22 cellular contexts compared by ENCODE assay signal in the genomic region with DNA sequence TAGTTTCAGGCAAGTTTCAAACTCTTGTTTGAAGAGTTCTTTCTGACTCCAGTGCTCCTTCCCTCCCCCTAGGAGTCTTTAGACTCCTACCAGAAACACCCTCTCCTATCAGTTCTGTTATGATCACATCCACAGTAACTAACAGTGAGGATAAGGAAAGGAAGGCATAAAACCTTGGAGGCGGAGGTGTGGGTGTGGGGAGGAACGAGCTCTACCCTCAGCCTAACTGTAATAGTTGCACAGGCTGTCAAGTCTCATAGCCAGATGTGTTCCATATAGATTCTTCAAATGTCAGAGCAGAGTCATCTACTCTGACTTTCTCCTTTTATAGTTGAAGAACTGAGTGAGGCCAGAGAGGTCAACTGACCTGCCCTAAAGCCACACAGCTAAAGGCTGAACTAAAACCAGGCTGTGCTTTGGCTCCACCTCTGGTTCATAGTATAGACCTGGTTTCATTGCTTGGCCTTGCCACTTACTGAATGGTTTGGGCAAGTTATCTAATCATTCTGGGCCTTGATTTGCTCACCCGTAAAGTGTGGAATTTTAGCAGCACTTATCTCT.
"Had no signal": no experiment of that assay in that cellular context is flagged by ENCODE, and none has a peak within 500 bp of the region (broad histone marks: within the 10 kb centered on the region; RNA-seq: fewer than 3 reads in every experiment).

No MANE protein-coding gene starts in this region.

- FAIRE-seq: frontal cortex, kidney, urothelium cell line had no signal

- H3K27me3 Mint-ChIP-seq: activated CD4-positive, alpha-beta memory T cell treated with anti-CD3 and anti-CD28 coated beads for 36 hours; activated CD4-positive, alpha-beta T cell treated with anti-CD3 and anti-CD28 coated beads, Interleukin-2, amount 10 ng/mL, durations not matched to agents 24 days and 14 days; activated naive CD4-positive, alpha-beta T cell treated with anti-CD3 and anti-CD28 coated beads, Interleukin-2, amount 10 ng/mL, durations not matched to agents 7 days and 5 days; natural killer cell treated with Interleukin-12 subunit alpha and Interleukin-12 subunit beta and Interleukin-15 and Interleukin-18, amount 100 ng/mL, for 72 hours had no signal

- DNase-seq: activated CD4-positive, alpha-beta memory T cell treated with anti-CD3 and anti-CD28 coated beads for 36 hours; activated CD4-positive, alpha-beta T cell treated with anti-CD3 and anti-CD28 coated beads, Interleukin-2, amount 10 ng/mL, durations not matched to agents 24 days and 14 days; activated CD4-positive, CD25-positive, alpha-beta regulatory T cell treated with anti-CD3 and anti-CD28 coated beads, Interleukin-2, amount 50 U/mL, for 72 hours; activated CD8-positive, alpha-beta memory T cell treated with anti-CD3 and anti-CD28 coated beads, Interleukin-2, amount 50 U/mL, for 4 hours; activated gamma-delta T cell; activated naive CD4-positive, alpha-beta T cell treated with anti-CD3 and anti-CD28 coated beads, Interleukin-2, amount 10 ng/mL, durations not matched to agents 7 days and 5 days; activated T-cell treated with anti-CD3 and anti-CD28 coated beads, Interleukin-2, amount 50 U/mL, for 1 hour; amygdala; central memory CD4-positive, alpha-beta T cell; kidney; spleen; stimulated activated naive CD4-positive, alpha-beta T cell; T-helper 2 cell had no signal

- H3K36me3 Mint-ChIP-seq: activated CD4-positive, alpha-beta memory T cell treated with anti-CD3 and anti-CD28 coated beads for 36 hours; activated naive CD4-positive, alpha-beta T cell treated with anti-CD3 and anti-CD28 coated beads, Interleukin-2, amount 10 ng/mL, durations not matched to agents 7 days and 5 days; natural killer cell treated with Interleukin-12 subunit alpha and Interleukin-12 subunit beta and Interleukin-15 and Interleukin-18, amount 100 ng/mL, for 72 hours had no signal

- H3K27ac Mint-ChIP-seq: activated CD4-positive, alpha-beta memory T cell treated with anti-CD3 and anti-CD28 coated beads for 36 hours; activated CD4-positive, alpha-beta T cell treated with anti-CD3 and anti-CD28 coated beads, Interleukin-2, amount 10 ng/mL, durations not matched to agents 24 days and 14 days; activated naive CD4-positive, alpha-beta T cell treated with anti-CD3 and anti-CD28 coated beads, Interleukin-2, amount 10 ng/mL, durations not matched to agents 7 days and 5 days; activated T-helper 1 cell treated with anti-CD3 and anti-CD28 coated beads, Interleukin-12 subunit alpha, Interleukin-12 subunit beta, Interleukin-2, Interleukin-4 antibody, amounts not matched to agents 30 ng/mL and 10 ng/mL and 1 ng/mL, durations not matched to agents 14 hours and 24 hours and 36 hours; natural killer cell treated with Interleukin-12 subunit alpha and Interleukin-12 subunit beta and Interleukin-15 and Interleukin-18, amount 100 ng/mL, for 72 hours had no signal

- H3K27ac ChIP-seq: breast epithelium, epithelial cell of prostate, right atrium auricular region, spleen, suprapubic skin, tibial nerve had no signal

- H3K9me3 Mint-ChIP-seq: activated CD4-positive, alpha-beta memory T cell treated with anti-CD3 and anti-CD28 coated beads for 36 hours; activated CD4-positive, alpha-beta T cell treated with anti-CD3 and anti-CD28 coated beads, Interleukin-2, amount 10 ng/mL, durations not matched to agents 24 days and 14 days; activated naive CD4-positive, alpha-beta T cell treated with anti-CD3 and anti-CD28 coated beads, Interleukin-2, amount 10 ng/mL, durations not matched to agents 7 days and 5 days; activated T-helper 1 cell treated with anti-CD3 and anti-CD28 coated beads, Interleukin-12 subunit alpha, Interleukin-12 subunit beta, Interleukin-2, Interleukin-4 antibody, amounts not matched to agents 30 ng/mL and 10 ng/mL and 1 ng/mL, durations not matched to agents 14 hours and 24 hours and 36 hours; natural killer cell treated with Interleukin-12 subunit alpha and Interleukin-12 subunit beta and Interleukin-15 and Interleukin-18, amount 100 ng/mL, for 72 hours had no signal

- H3K4me3 Mint-ChIP-seq: activated CD4-positive, alpha-beta memory T cell treated with anti-CD3 and anti-CD28 coated beads for 36 hours; activated CD4-positive, alpha-beta T cell treated with anti-CD3 and anti-CD28 coated beads, Interleukin-2, amount 10 ng/mL, durations not matched to agents 24 days and 14 days; activated naive CD4-positive, alpha-beta T cell treated with anti-CD3 and anti-CD28 coated beads, Interleukin-2, amount 10 ng/mL, durations not matched to agents 7 days and 5 days; activated T-helper 1 cell treated with anti-CD3 and anti-CD28 coated beads, Interleukin-12 subunit alpha, Interleukin-12 subunit beta, Interleukin-2, Interleukin-4 antibody, amounts not matched to agents 30 ng/mL and 10 ng/mL and 1 ng/mL, durations not matched to agents 14 hours and 24 hours and 36 hours; natural killer cell treated with Interleukin-12 subunit alpha and Interleukin-12 subunit beta and Interleukin-15 and Interleukin-18, amount 100 ng/mL, for 72 hours had no signal

- H3K36me3 ChIP-seq: breast epithelium, right atrium auricular region, spleen, suprapubic skin, tibial nerve had no signal

- H3K27me3 ChIP-seq: breast epithelium, right atrium auricular region, spleen, suprapubic skin, tibial nerve had no signal

- H3K4me1 ChIP-seq: breast epithelium, right atrium auricular region, suprapubic skin, tibial nerve had no signal

- ATAC-seq: natural killer cell treated with Interleukin-12 subunit alpha and Interleukin-12 subunit beta and Interleukin-15 and Interleukin-18, amount 100 ng/mL, for 72 hours had no signal

- H3K4me3 ChIP-seq: breast epithelium, right atrium auricular region, spleen, suprapubic skin, tibial nerve had no signal

- H3K4me1 Mint-ChIP-seq: activated naive CD4-positive, alpha-beta T cell treated with anti-CD3 and anti-CD28 coated beads, Interleukin-2, amount 10 ng/mL, durations not matched to agents 7 days and 5 days had no signal

- H3K9me3 ChIP-seq: breast epithelium, right atrium auricular region, spleen, suprapubic skin, tibial nerve had no signal
